In genomic region chr13:78572459-78572858, GRCh38 we compare ENCODE assay signal across 6 cellular contexts.
"Had no signal": no experiment of that assay in that cellular context is flagged by ENCODE, and none has a peak within 500 bp of the region (broad histone marks: within the 10 kb centered on the region; RNA-seq: fewer than 3 reads in every experiment).

No MANE protein-coding gene starts in this region.

- FAIRE-seq: HepG2 had no signal

- DNase-seq: GM23248, GOT3, H7, HFFc6, KBM-7 had no signal
